Comparison of ENCODE assay signal across 8 cellular contexts in genomic region chr19:1624458-1624857, GRCh38. TPM values are rescaled to one million over a fixed set of nuclear protein-coding genes. Genes with fewer than 3 reads are reported as not detected.
A peak's percentile ranks its signal among the peaks of the same experiment; 100 is the strongest.
DNase-seq lines count a peak whose midpoint lies in the region; ATAC-seq, FAIRE-seq and TF ChIP-seq lines count a peak whose summit lies in the region.

No MANE protein-coding gene starts in this region.

- H3K27me3 ChIP-seq in Panc1 (ENCODE audit: control insufficient read depth, insufficient read depth, low read length) (no peaks in the 10 kb centered on the region), adipocyte (replicated peaks; ENCODE audit: control insufficient read depth, insufficient read depth, low read length) (no peaks in the 10 kb centered on the region), right atrium auricular region (no peaks in the 10 kb centered on the region), small intestine (ENCODE audit: control insufficient read depth in 2 of 2, insufficient read depth in 2 of 2, low read length in 2 of 2) (no peaks in the 10 kb centered on the region), vagina (no peaks in the 10 kb centered on the region)

- CTCF ChIA-PET in Panc1 (lab: Charles Lee) (no interaction called here), RWPE1 (lab: Yijun Ruan, JAX) (interaction anchor here (0.7 to 1.0 kb wide), 2 partner anchors 18 to 47 kb away, joined by 3 to 4 read pairs; no protein-coding TSS in a partner anchor)

- WGBS in small intestine, 3 donors = 73 to 88% (median 79%) methylated on average over 23 of the region's 23 CpGs

- peak; percentile 77 for ATAC-seq in Panc1

- DNase-seq in Panc1 (ENCODE audit: low read depth, low spot score) (no peak), adipocyte (ENCODE audit: low read depth) (peak; percentile 41), right atrium auricular region (ENCODE audit: low spot score) (no peak), small intestine (peak; percentile 18), vagina (ENCODE audit: extremely low spot score in 2 of 2) (no peak), RWPE1 (ENCODE audit: low spot score) (no peak)

- TF ChIP-seq POLR2A in vagina (IDR thresholded peaks at IDR 0.05) = no peak

- H3K4me1 ChIP-seq in Panc1 (ENCODE audit: control insufficient read depth, insufficient read depth, low read length) = no peaks in the 10 kb centered on the region
- H3K4me1 ChIP-seq in adipocyte (ENCODE audit: control insufficient read depth, insufficient read depth, low read length) = no peaks in the 10 kb centered on the region
- H3K4me1 ChIP-seq in right atrium auricular region = no peaks in the 10 kb centered on the region
- H3K4me1 ChIP-seq in small intestine (ENCODE audit: control insufficient read depth in 2 of 2, insufficient read depth in 1 of 2, low read depth in 1 of 2, low read length in 1 of 2) = no peaks in the 10 kb centered on the region
- H3K4me1 ChIP-seq in vagina = no peaks in the 10 kb centered on the region

- H3K9ac ChIP-seq in adipocyte (ENCODE audit: low read length) = no peak overlapping the region

- in situ Hi-C loops in Panc1 (cut with HindIII; ENCODE audit: low pct_unique_long_range_greater_than_20kb, low sequenced_read_pairs) = no loop called here

- no peak overlapping the region for H3K4me3 ChIP-seq in Panc1 (ENCODE audit: low read depth in 2 of 2, low read length in 2 of 2)
- no peak overlapping the region for H3K4me3 ChIP-seq in adipocyte (ENCODE audit: low read length)
- no peak overlapping the region for H3K4me3 ChIP-seq in right atrium auricular region
- no peak overlapping the region for H3K4me3 ChIP-seq in small intestine (ENCODE audit: low read depth in 1 of 2, low read length in 2 of 2)
- no peak overlapping the region for H3K4me3 ChIP-seq in vagina

- H3K36me3 ChIP-seq in Panc1 (ENCODE audit: control insufficient read depth, insufficient read depth, low read length) (no peaks in the 10 kb centered on the region), adipocyte (ENCODE audit: control insufficient read depth, insufficient read depth, low read length, severe bottlenecking) (peaks cover 7% of the 10 kb centered on the region), right atrium auricular region (peaks cover 12% of the 10 kb centered on the region), small intestine (ENCODE audit: control insufficient read depth in 2 of 2, insufficient read depth in 2 of 2, low read length in 2 of 2) (peaks cover 3 to 12% of the 10 kb centered on the region in 2 donors), vagina (peaks cover 0 to 34% of the 10 kb centered on the region in 2 donors)

- H3K9me3 ChIP-seq in Panc1 (ENCODE audit: control insufficient read depth, insufficient read depth, low read depth, low read length) (no peaks in the 10 kb centered on the region), adipocyte (ENCODE audit: control insufficient read depth, low read length) (no peaks in the 10 kb centered on the region), right atrium auricular region (no peaks in the 10 kb centered on the region), small intestine (ENCODE audit: control insufficient read depth, low read depth) (no peaks in the 10 kb centered on the region), vagina (no peaks in the 10 kb centered on the region)

- H3K27ac ChIP-seq in 22Rv1 = no peak overlapping the region
- no peak overlapping the region for H3K27ac ChIP-seq in Panc1 (ENCODE audit: low read length)
- H3K27ac ChIP-seq in right atrium auricular region = no peak overlapping the region
- no peak overlapping the region for H3K27ac ChIP-seq in small intestine (ENCODE audit: low read depth in 1 of 2, low read length in 1 of 2)
- H3K27ac ChIP-seq in vagina = no peak overlapping the region
- H3K27ac ChIP-seq in RWPE1 = no peak overlapping the region; the same call in 1 of the 2 replicates

- TF ChIP-seq CTCF in 22Rv1 (IDR thresholded peaks at IDR 0.05) = peak; percentile 77
- TF ChIP-seq CTCF in GM12872 (IDR thresholded peaks at IDR 0.05; ENCODE audit: insufficient read depth, low read depth, low read length) = peak; percentile 78
- TF ChIP-seq CTCF in Panc1 (IDR thresholded peaks at IDR 0.05) = peak; percentile 85
- peak; percentile 22 to 59 for TF ChIP-seq CTCF in right atrium auricular region (IDR thresholded peaks at IDR 0.05)
- TF ChIP-seq CTCF in vagina (IDR thresholded peaks at IDR 0.05) = peak in 1 of 3 experiments; percentile 22
- no peak; the same call in 1 of the 2 replicates for TF ChIP-seq CTCF in RWPE1 (conservative IDR thresholded peaks at IDR 0.05; ENCODE audit: low read depth)

- no TSS peak for BruUV-seq in Panc1 (replicated peaks; lab: Mats Ljungman, UMichigan)

- intact Hi-C loops in Panc1 (cut with micrococcal nuclease; ENCODE audit: unreplicated experiment) = no loop called here
- intact Hi-C loops in vagina (cut with DNase I) = no loop called here

- FAIRE-seq in small intestine (lab: Jason Lieb, UNC) = no peak

- POLR2A ChIA-PET in Panc1 (lab: Charles Lee) (no interaction called here), RWPE1 (lab: Yijun Ruan, JAX; ENCODE audit: low non-redundant PET) (no interaction called here)

RNA-seq across cellular contexts. Expression of gene UQCR11, which starts 19.2 kb away (rescaled TPM):
- total RNA-seq in Panc1 (2021; ENCODE audit: unreplicated experiment) (300 TPM), right atrium auricular region (100 to 1,000 TPM; 172 to 191 TPM), vagina (79.8 TPM)
- 270 TPM for polyA plus RNA-seq in Panc1 (2012; ENCODE audit: insufficient read length)
- 100 to 1,000 TPM; 164 to 283 (median 261) TPM for polyA plus RNA-seq in small intestine

RNA-seq across cellular contexts. Expression of gene TCF3, which starts 28.0 kb away (rescaled TPM):
- total RNA-seq in Panc1 (2021; ENCODE audit: unreplicated experiment) = 175 TPM
- 220 TPM for polyA plus RNA-seq in Panc1 (2012; ENCODE audit: insufficient read length)
- 10 to 100 TPM; 18.5 to 28.7 TPM for total RNA-seq in right atrium auricular region
- polyA plus RNA-seq in small intestine = 10 to 100 TPM; 43.2 to 58.7 (median 46.7) TPM
- 26.0 TPM for total RNA-seq in vagina

RNA-seq across cellular contexts. Expression of gene MBD3, which starts 31.8 kb away (rescaled TPM):
- total RNA-seq in Panc1 (2021; ENCODE audit: unreplicated experiment) (139 TPM), right atrium auricular region (10 to 100 TPM; 64.3 to 86.8 TPM), vagina (66.0 TPM)
- polyA plus RNA-seq in Panc1 (2012; ENCODE audit: insufficient read length) = 96.7 TPM
- 100 to 1,000 TPM in 1 of 3 donors, 10 to 100 TPM in 2; 48.3 to 112 (median 82.4) TPM for polyA plus RNA-seq in small intestine

RNA-seq across cellular contexts. Expression of gene MEX3D, which starts 56.3 kb away (rescaled TPM):
- total RNA-seq in Panc1 (2021; ENCODE audit: unreplicated experiment) (73.7 TPM), right atrium auricular region (10 to 100 TPM in 1 of 2 donors, 1 to 10 TPM in 1; 7.5 to 17.0 TPM), vagina (21.4 TPM)
- polyA plus RNA-seq in Panc1 (2012; ENCODE audit: insufficient read length) = 62.0 TPM
- polyA plus RNA-seq in small intestine = 10 to 100 TPM in 1 of 3 donors, 1 to 10 TPM in 2; 4.1 to 11.6 (median 5.8) TPM

Comparison
In these comparisons a context has a peak if more than half of its experiments do, and no peak if none do; other contexts are left out.
1. DNase-seq: peak in adipocyte (single experiment) and small intestine (single experiment); none in Panc1 (single experiment), right atrium auricular region (single experiment), vagina (0 of 2) and RWPE1 (single experiment).